Comparison of ENCODE assay signal across 1 cellular context in genomic region chr4:151798678-151799416, GRCh38.
TF ChIP-seq lines count a peak whose summit lies in the region.

No MANE protein-coding gene starts in this region.

TF ChIP-seq in GM23338, 12 proteins besides CTCF, POLR2A, EP300 and RAD21 (continued from another document):
- TF ChIP-seq, protein P1, sequence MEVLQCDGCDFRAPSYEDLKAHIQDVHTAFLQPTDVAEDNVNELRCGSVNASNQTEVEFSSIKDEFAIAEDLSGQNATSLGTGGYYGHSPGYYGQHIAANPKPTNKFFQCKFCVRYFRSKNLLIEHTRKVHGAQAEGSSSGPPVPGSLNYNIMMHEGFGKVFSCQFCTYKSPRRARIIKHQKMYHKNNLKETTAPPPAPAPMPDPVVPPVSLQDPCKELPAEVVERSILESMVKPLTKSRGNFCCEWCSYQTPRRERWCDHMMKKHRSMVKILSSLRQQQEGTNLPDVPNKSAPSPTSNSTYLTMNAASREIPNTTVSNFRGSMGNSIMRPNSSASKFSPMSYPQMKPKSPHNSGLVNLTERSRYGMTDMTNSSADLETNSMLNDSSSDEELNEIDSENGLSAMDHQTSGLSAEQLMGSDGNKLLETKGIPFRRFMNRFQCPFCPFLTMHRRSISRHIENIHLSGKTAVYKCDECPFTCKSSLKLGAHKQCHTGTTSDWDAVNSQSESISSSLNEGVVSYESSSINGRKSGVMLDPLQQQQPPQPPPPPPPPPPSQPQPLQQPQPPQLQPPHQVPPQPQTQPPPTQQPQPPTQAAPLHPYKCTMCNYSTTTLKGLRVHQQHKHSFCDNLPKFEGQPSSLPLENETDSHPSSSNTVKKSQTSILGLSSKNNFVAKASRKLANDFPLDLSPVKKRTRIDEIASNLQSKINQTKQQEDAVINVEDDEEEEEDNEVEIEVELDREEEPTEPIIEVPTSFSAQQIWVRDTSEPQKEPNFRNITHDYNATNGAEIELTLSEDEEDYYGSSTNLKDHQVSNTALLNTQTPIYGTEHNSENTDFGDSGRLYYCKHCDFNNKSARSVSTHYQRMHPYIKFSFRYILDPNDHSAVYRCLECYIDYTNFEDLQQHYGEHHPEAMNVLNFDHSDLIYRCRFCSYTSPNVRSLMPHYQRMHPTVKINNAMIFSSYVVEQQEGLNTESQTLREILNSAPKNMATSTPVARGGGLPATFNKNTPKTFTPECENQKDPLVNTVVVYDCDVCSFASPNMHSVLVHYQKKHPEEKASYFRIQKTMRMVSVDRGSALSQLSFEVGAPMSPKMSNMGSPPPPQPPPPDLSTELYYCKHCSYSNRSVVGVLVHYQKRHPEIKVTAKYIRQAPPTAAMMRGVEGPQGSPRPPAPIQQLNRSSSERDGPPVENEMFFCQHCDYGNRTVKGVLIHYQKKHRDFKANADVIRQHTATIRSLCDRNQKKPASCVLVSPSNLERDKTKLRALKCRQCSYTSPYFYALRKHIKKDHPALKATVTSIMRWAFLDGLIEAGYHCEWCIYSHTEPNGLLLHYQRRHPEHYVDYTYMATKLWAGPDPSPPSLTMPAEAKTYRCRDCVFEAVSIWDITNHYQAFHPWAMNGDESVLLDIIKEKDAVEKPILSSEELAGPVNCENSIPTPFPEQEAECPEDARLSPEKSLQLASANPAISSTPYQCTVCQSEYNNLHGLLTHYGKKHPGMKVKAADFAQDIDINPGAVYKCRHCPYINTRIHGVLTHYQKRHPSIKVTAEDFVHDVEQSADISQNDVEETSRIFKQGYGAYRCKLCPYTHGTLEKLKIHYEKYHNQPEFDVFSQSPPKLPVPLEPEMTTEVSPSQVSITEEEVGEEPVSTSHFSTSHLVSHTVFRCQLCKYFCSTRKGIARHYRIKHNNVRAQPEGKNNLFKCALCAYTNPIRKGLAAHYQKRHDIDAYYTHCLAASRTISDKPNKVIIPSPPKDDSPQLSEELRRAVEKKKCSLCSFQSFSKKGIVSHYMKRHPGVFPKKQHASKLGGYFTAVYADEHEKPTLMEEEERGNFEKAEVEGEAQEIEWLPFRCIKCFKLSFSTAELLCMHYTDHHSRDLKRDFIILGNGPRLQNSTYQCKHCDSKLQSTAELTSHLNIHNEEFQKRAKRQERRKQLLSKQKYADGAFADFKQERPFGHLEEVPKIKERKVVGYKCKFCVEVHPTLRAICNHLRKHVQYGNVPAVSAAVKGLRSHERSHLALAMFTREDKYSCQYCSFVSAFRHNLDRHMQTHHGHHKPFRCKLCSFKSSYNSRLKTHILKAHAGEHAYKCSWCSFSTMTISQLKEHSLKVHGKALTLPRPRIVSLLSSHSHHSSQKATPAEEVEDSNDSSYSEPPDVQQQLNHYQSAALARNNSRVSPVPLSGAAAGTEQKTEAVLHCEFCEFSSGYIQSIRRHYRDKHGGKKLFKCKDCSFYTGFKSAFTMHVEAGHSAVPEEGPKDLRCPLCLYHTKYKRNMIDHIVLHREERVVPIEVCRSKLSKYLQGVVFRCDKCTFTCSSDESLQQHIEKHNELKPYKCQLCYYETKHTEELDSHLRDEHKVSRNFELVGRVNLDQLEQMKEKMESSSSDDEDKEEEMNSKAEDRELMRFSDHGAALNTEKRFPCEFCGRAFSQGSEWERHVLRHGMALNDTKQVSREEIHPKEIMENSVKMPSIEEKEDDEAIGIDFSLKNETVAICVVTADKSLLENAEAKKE (CRISPR knock-in tag; IDR thresholded peaks at IDR 0.05): no peak
- no peak for TF ChIP-seq REST (IDR thresholded peaks at IDR 0.05; ENCODE audit: unreplicated experiment)
- no peak for TF ChIP-seq ZNF114 (CRISPR knock-in tag; IDR thresholded peaks at IDR 0.05)
- no peak for TF ChIP-seq CREB1 (CRISPR knock-in tag; IDR thresholded peaks at IDR 0.05; ENCODE audit: low read depth)
- no peak for TF ChIP-seq POLR2AphosphoS5 (IDR thresholded peaks at IDR 0.05; ENCODE audit: low read depth)
- TF ChIP-seq EZH2phosphoT487 (IDR thresholded peaks at IDR 0.05; ENCODE audit: unreplicated experiment): no peak
- no peak for TF ChIP-seq EZH2 (IDR thresholded peaks at IDR 0.05; ENCODE audit: low read depth, unreplicated experiment)
- TF ChIP-seq STAT1 (IDR thresholded peaks at IDR 0.05; ENCODE audit: unreplicated experiment): no peak
- TF ChIP-seq ZNF331 (CRISPR knock-in tag; IDR thresholded peaks at IDR 0.05; ENCODE audit: low read depth): no peak
- no peak for TF ChIP-seq NANOG (IDR thresholded peaks at IDR 0.05; ENCODE audit: borderline replicate concordance)
